ENCODE assay signal across 22 cellular contexts in genomic region chr3:13487403-13487802, GRCh38.
"Had no signal": no experiment of that assay in that cellular context is flagged by ENCODE, and none has a peak within 500 bp of the region (broad histone marks: within the 10 kb centered on the region; RNA-seq: fewer than 3 reads in every experiment).

No MANE protein-coding gene starts in this region.

- FAIRE-seq: urothelium cell line had no signal

- H3K4me3 Mint-ChIP-seq: activated B cell treated with CpG ODN at 0.5 μM for 24 hours; activated CD8-positive, alpha-beta T cell treated with anti-CD3 and anti-CD28 coated beads for 36 hours; activated naive CD8-positive, alpha-beta T cell; naive B cell; T-helper 2 cell treated with Interferon-gamma antibody and Interleukin-4, amounts not matched to agents 5 μg/mL and 100 μg/mL, for 36 hours had no signal

- H3K9me3 ChIP-seq: body of pancreas, neutrophil, thoracic aorta had no signal

- H3K27me3 Mint-ChIP-seq: activated CD8-positive, alpha-beta T cell treated with anti-CD3 and anti-CD28 coated beads for 36 hours; activated naive CD8-positive, alpha-beta T cell; naive B cell had no signal

- H3K4me1 Mint-ChIP-seq: activated B cell treated with CpG ODN at 0.5 μM for 24 hours had no signal

- H3K36me3 ChIP-seq: neutrophil, thoracic aorta had no signal

- DNase-seq: activated B cell treated with CpG ODN at 0.5 μM for 24 hours; activated CD4-positive, alpha-beta T cell treated with anti-CD3 and anti-CD28 coated beads for 48 hours; activated CD8-positive, alpha-beta T cell treated with anti-CD3 and anti-CD28 coated beads for 36 hours; activated gamma-delta T cell treated with Interleukin-2 at 50 U/mL for 16 hours; activated T-cell treated with anti-CD3 and anti-CD28 coated beads, Interleukin-2, amount 50 U/mL, for 48 hours; amniotic stem cell; central memory CD4-positive, alpha-beta T cell; cortex of kidney; effector memory CD4-positive, alpha-beta T cell; foreskin keratinocyte; glutamatergic neuron; hypothalamus; midbrain; naive B cell; stimulated activated CD4-positive, alpha-beta T cell treated with anti-CD3 and anti-CD28 coated beads, Interleukin-2, amount 100 ng/mL, for 48 hours; stimulated activated naive CD4-positive, alpha-beta T cell treated with Interleukin-2 at 50 U/mL for 16 hours had no signal

- H3K9me3 Mint-ChIP-seq: activated B cell treated with CpG ODN at 0.5 μM for 24 hours; naive B cell; T-helper 2 cell treated with Interferon-gamma antibody and Interleukin-4, amounts not matched to agents 5 μg/mL and 100 μg/mL, for 36 hours had no signal

- H3K27ac Mint-ChIP-seq: activated B cell treated with CpG ODN at 0.5 μM for 24 hours; activated CD8-positive, alpha-beta T cell treated with anti-CD3 and anti-CD28 coated beads for 36 hours; activated naive CD8-positive, alpha-beta T cell; T-helper 2 cell treated with Interferon-gamma antibody and Interleukin-4, amounts not matched to agents 5 μg/mL and 100 μg/mL, for 36 hours had no signal

- H3K4me3 ChIP-seq: body of pancreas, thoracic aorta had no signal

- H3K27ac ChIP-seq: body of pancreas, foreskin keratinocyte, neutrophil, thoracic aorta had no signal

- ATAC-seq: activated CD8-positive, alpha-beta T cell treated with anti-CD3 and anti-CD28 coated beads for 36 hours; body of pancreas; foreskin keratinocyte had no signal

- H3K27me3 ChIP-seq: body of pancreas, foreskin keratinocyte, neutrophil had no signal

- H3K36me3 Mint-ChIP-seq: activated naive CD8-positive, alpha-beta T cell; naive B cell had no signal
